ENCODE assay signal across 16 cellular contexts in genomic region chr1:157548081-157548480, GRCh38. TPM values are rescaled to one million over a fixed set of nuclear protein-coding genes. Genes with fewer than 3 reads are reported as not detected.
DNase-seq lines count a peak whose midpoint lies in the region; ATAC-seq, FAIRE-seq and TF ChIP-seq lines count a peak whose summit lies in the region.
"Not testable (repeated sequence)": the region's sequence is repeated elsewhere in the genome, so short reads cannot be mapped to it uniquely, and the experiment has no call there.
"Had no signal": no experiment of that assay in that cellular context is flagged by ENCODE, and none has a peak within 500 bp of the region (broad histone marks: within the 10 kb centered on the region; RNA-seq: fewer than 3 reads in every experiment).

No MANE protein-coding gene starts in this region.

- H3K79me1 ChIP-seq in IMR-90 (ENCODE audit: low read depth in 1 of 2, low read length in 2 of 2) = not testable (repeated sequence)

- H4K5ac ChIP-seq in IMR-90 (ENCODE audit: low read depth, low read length) = not testable (repeated sequence)

- H3K9me3 ChIP-seq in A549; IMR-90 (ENCODE audit: control insufficient read depth, insufficient read depth, low read length); HepG2 (ENCODE audit: low read length): not testable (repeated sequence)

- H2BK20ac ChIP-seq in IMR-90 (ENCODE audit: low read depth, low read length) = not testable (repeated sequence)

- dilution Hi-C loops in IMR-90 (cut with HindIII; ENCODE audit: low sequenced_read_pairs, unreplicated experiment) = not testable (repeated sequence)

- TF ChIP-seq POLR2A in A549 (IDR thresholded peaks at IDR 0.05; ENCODE audit: low read length); IMR-90 (IDR thresholded peaks at IDR 0.05; ENCODE audit: low read depth, low read length); HepG2 (IDR thresholded peaks at IDR 0.05; ENCODE audit: insufficient read depth in 1 of 2, low read depth in 2 of 2, low read length in 2 of 2): not testable (repeated sequence)

- not testable (repeated sequence) for TF ChIP-seq RAD21 in A549 (conservative IDR thresholded peaks at IDR 0.05 in 1 of 2, IDR thresholded peaks at IDR 0.05 in 1 of 2); IMR-90 (IDR thresholded peaks at IDR 0.05; ENCODE audit: low read length); HepG2 (CRISPR knock-in tag; IDR thresholded peaks at IDR 0.05)

- not testable (repeated sequence) for TF ChIP-seq EP300 in A549 (IDR thresholded peaks at IDR 0.05); HepG2 (IDR thresholded peaks at IDR 0.05; ENCODE audit: low read depth in 2 of 2, low read length in 2 of 2); HepG2 (CRISPR knock-in tag; IDR thresholded peaks at IDR 0.05; ENCODE audit: borderline replicate concordance)

- not testable (repeated sequence) for DNase-seq in A549 (ENCODE audit: low read depth in 1 of 2, low spot score in 1 of 2); IMR-90; HepG2 (ENCODE audit: low spot score)

- H2AK5ac ChIP-seq in IMR-90 (ENCODE audit: low read depth, low read length) = not testable (repeated sequence)

- BruUV-seq in IMR-90 (replicated peaks; lab: Mats Ljungman, UMichigan); HepG2 (replicated peaks; lab: Mats Ljungman, UMichigan): not testable (repeated sequence)

- not testable (repeated sequence) for H3K56ac ChIP-seq in IMR-90 (ENCODE audit: extremely low read depth, insufficient read depth, low read length)

- H3K18ac ChIP-seq in IMR-90 (ENCODE audit: low read depth, low read length) = not testable (repeated sequence)

- not testable (repeated sequence) for H3K27me3 ChIP-seq in IMR-90 (ENCODE audit: control insufficient read depth, insufficient read depth, low read length); HepG2 (ENCODE audit: control insufficient read depth in 1 of 2, insufficient read depth in 2 of 2, low read length in 2 of 2)

- not testable (repeated sequence) for H3K79me2 ChIP-seq in HepG2 (ENCODE audit: insufficient read depth, low read length)

- not testable (repeated sequence) for H3K23ac ChIP-seq in IMR-90 (ENCODE audit: low read depth, low read length)

- not testable (repeated sequence) for H3K27ac ChIP-seq in A549; IMR-90 (ENCODE audit: insufficient read depth, low read length); HepG2 (ENCODE audit: extremely low read length, insufficient read depth, low read length)

- TF ChIP-seq CTCF in A549 (IDR thresholded peaks at IDR 0.05); IMR-90 (conservative IDR thresholded peaks at IDR 0.05; ENCODE audit: low read depth, low read length); HepG2 (CRISPR knock-in tag; IDR thresholded peaks at IDR 0.05): not testable (repeated sequence)

- not testable (repeated sequence) for FAIRE-seq in A549 (lab: Jason Lieb, UNC); HepG2 (lab: Jason Lieb, UNC)

- not testable (repeated sequence) for H2AK9ac ChIP-seq in IMR-90 (replicated peaks; ENCODE audit: low read depth, low read length, poor library complexity)

- not testable (repeated sequence) for H3K9me1 ChIP-seq in IMR-90 (ENCODE audit: insufficient read depth, low read length)

- H2BK15ac ChIP-seq in IMR-90 (ENCODE audit: low read depth, low read length) = not testable (repeated sequence)

- intact Hi-C loops in IMR-90 (cut with micrococcal nuclease); HepG2 (cut with micrococcal nuclease; ENCODE audit: unreplicated experiment): not testable (repeated sequence)

- POLR2A ChIA-PET in A549 (lab: Yijun Ruan, JAX); IMR-90 (lab: Charles Lee; ENCODE audit: unreplicated experiment); HepG2 (lab: Yijun Ruan, JAX): not testable (repeated sequence)

- H2BK120ac ChIP-seq in IMR-90 (ENCODE audit: low read depth, low read length) = not testable (repeated sequence)

- H3K4me1 ChIP-seq in A549; IMR-90 (ENCODE audit: control insufficient read depth, insufficient read depth, low read length); HepG2 (ENCODE audit: insufficient read depth, low read length): not testable (repeated sequence)

- not testable (repeated sequence) for ATAC-seq in A549; IMR-90 (ENCODE audit: low read depth); HepG2

- H3K36me3 ChIP-seq in IMR-90 (ENCODE audit: control insufficient read depth, insufficient read depth, low read length); HepG2 (replicated peaks in 1 of 2; ENCODE audit: control insufficient read depth in 1 of 2, insufficient read depth in 2 of 2, low read length in 2 of 2): not testable (repeated sequence)

- H3K14ac ChIP-seq in IMR-90 (replicated peaks; ENCODE audit: low read depth, low read length) = not testable (repeated sequence)

- H2BK5ac ChIP-seq in IMR-90 (ENCODE audit: low read depth, low read length, poor library complexity, severe bottlenecking) = not testable (repeated sequence)

- 0% methylated on average over 1 of the region's 1 CpG for WGBS in A549 (ENCODE audit: missing lambda C conversion rate)
- WGBS in IMR-90 (ENCODE audit: extremely low coverage in 2 of 2, insufficient read length in 1 of 2), 2 experiments = no CpG with 5 or more reads among the region's 1 CpG
- 0% methylated on average over 1 of the region's 1 CpG for WGBS in HepG2 (ENCODE audit: low lambda C conversion rate)

- H3K4ac ChIP-seq in IMR-90 (ENCODE audit: low read depth, low read length) = not testable (repeated sequence)

- H4K20me1 ChIP-seq in IMR-90 (ENCODE audit: insufficient read depth, low read length); HepG2 (ENCODE audit: insufficient read depth, low read length): not testable (repeated sequence)

- H3K9ac ChIP-seq in IMR-90 (ENCODE audit: low read depth, low read length); HepG2 (ENCODE audit: insufficient read depth, low read depth, low read length): not testable (repeated sequence)

- in situ Hi-C loops in IMR-90 (cut with MboI; ENCODE audit: low sequenced_read_pairs); HepG2 (cut with HindIII; ENCODE audit: extremely low pct_ligation_motif_present, low pct_unique_long_range_greater_than_20kb): not testable (repeated sequence)

- not testable (repeated sequence) for H3K4me2 ChIP-seq in A549; IMR-90 (ENCODE audit: low read depth, low read length); HepG2 (ENCODE audit: low read depth, low read length)

- not testable (repeated sequence) for H2AFZ ChIP-seq in IMR-90 (replicated peaks; ENCODE audit: low read length, poor library complexity); HepG2 (ENCODE audit: low read length)

- CTCF ChIA-PET in A549 (lab: Yijun Ruan, JAX); IMR-90 (lab: Yijun Ruan, JAX); HepG2 (lab: Yijun Ruan, JAX; ENCODE audit: low intra/inter-chr PET ratio, low total read pairs): not testable (repeated sequence)

- H3K4me3 ChIP-seq in A549; IMR-90 (ENCODE audit: insufficient read depth, low read depth, low read length); HepG2 (replicated peaks in 1 of 3; ENCODE audit: insufficient read depth in 1 of 3, low read depth in 2 of 3, low read length in 3 of 3): not testable (repeated sequence)

- H4K91ac ChIP-seq in IMR-90 (ENCODE audit: insufficient read depth, low read depth, low read length) = not testable (repeated sequence)

- H4K8ac ChIP-seq in IMR-90 (ENCODE audit: low read depth in 2 of 2, low read length in 2 of 2) = not testable (repeated sequence)

RNA-seq across cellular contexts. Expression of gene FCRL5, which starts 4.2 kb away (rescaled TPM):
- polyA plus RNA-seq in A549 (2011; rRNA removed) (not detected in 2 replicates), A549 (2017; fragmentation: RNase III; extraction: RNeasy Plus Mini Kit Qiagen cat#74134 plus additional on column Dnase treatment) (not detected in 3 replicates), IMR-90 (2012; rRNA removed) (not detected in 2 replicates), HepG2 (2011; rRNA removed) (not detected in 2 replicates)
- not detected in 2 replicates for polyA plus RNA-seq in A549 (2012; cell fraction: cytosol; rRNA removed)
- polyA plus RNA-seq in A549 (2012; cell fraction: nucleus; rRNA removed) = not detected in 2 replicates
- not detected in 2 replicates for polyA minus RNA-seq in A549 (2011; rRNA and poly(A)+ RNA removed)
- total RNA-seq in IMR-90 (2012; rRNA removed) (not detected in 2 replicates), HepG2 (2016; rRNA removed; fragmentation: Illumina TruSeq; extraction: Trizol) (not detected in 2 replicates)
- not detected in 2 replicates for polyA plus RNA-seq in IMR-90 (2012; cell fraction: cytosol; rRNA removed)
- polyA plus RNA-seq in IMR-90 (2012; cell fraction: nucleus; rRNA removed; ENCODE audit: low replicate concordance) = not detected in 2 replicates
- total RNA-seq in HepG2 (2016; cell fraction: cytosol; rRNA removed; fragmentation: Illumina TruSeq; extraction: Trizol; ENCODE audit: low read depth) = not detected in 2 replicates
- not detected in 2 replicates for total RNA-seq in HepG2 (2016; cell fraction: insoluble cytoplasmic fraction; rRNA removed; fragmentation: Illumina TruSeq; extraction: Trizol)
- total RNA-seq in HepG2 (2016; cell fraction: membrane; rRNA removed; fragmentation: Illumina TruSeq; extraction: Trizol) = not detected in 2 replicates
- not detected in 2 replicates for total RNA-seq in HepG2 (2016; cell fraction: nucleus; rRNA removed; fragmentation: Illumina TruSeq; extraction: Trizol)
- polyA plus RNA-seq in HepG2 (2011; cell fraction: cytosol; rRNA removed) = not detected in 2 replicates
- polyA plus RNA-seq in HepG2 (2011; cell fraction: nucleus; rRNA removed) = 0.09 TPM in 1 of 2 replicates, not detected in the other
- not detected in 2 replicates for polyA plus RNA-seq in HepG2 (2012)
- not detected in 2 replicates for polyA plus RNA-seq in HepG2 (2016; cell fraction: cytosol; fragmentation: Illumina TruSeq; extraction: Trizol; ENCODE audit: low read depth)
- polyA plus RNA-seq in HepG2 (2016; cell fraction: insoluble cytoplasmic fraction; fragmentation: Illumina TruSeq; extraction: Trizol; ENCODE audit: low read depth) = not detected in 2 replicates
- polyA plus RNA-seq in HepG2 (2016; cell fraction: membrane; fragmentation: Illumina TruSeq; extraction: Trizol; ENCODE audit: low read depth) = not detected in 2 replicates
- not detected in 2 replicates for polyA plus RNA-seq in HepG2 (2016; cell fraction: nucleus; fragmentation: Illumina TruSeq; extraction: Trizol; ENCODE audit: insufficient read depth, low read depth)
- polyA minus RNA-seq in HepG2 (2011; rRNA and poly(A)+ RNA removed; ENCODE audit: low replicate concordance) = 0.14 TPM in 1 of 2 replicates, not detected in the other
- polyA minus RNA-seq in HepG2 (2011; cell fraction: cytosol; rRNA and poly(A)+ RNA removed) = not detected in 2 replicates
- polyA minus RNA-seq in HepG2 (2011; cell fraction: nucleus; rRNA and poly(A)+ RNA removed) = not detected in 2 replicates
- total RNA-seq: A172; A673; Caco-2; Calu3; CD4-positive, alpha-beta memory T cell; CD4-positive, alpha-beta T cell; CD8-positive, alpha-beta memory T cell; Daoy had no signal
- polyA plus RNA-seq: AG04450; BJ; CD4-positive, CD25-positive, alpha-beta regulatory T cell; CD8-positive, alpha-beta memory T cell had no signal

RNA-seq across cellular contexts. Expression of gene FCRL4, which starts 49.8 kb away (rescaled TPM):
- polyA plus RNA-seq in A549 (2011; rRNA removed) (not detected in 2 replicates), A549 (2017; fragmentation: RNase III; extraction: RNeasy Plus Mini Kit Qiagen cat#74134 plus additional on column Dnase treatment) (not detected in 3 replicates), IMR-90 (2012; rRNA removed) (not detected in 2 replicates), HepG2 (2011; rRNA removed) (not detected in 2 replicates)
- not detected in 2 replicates for polyA plus RNA-seq in A549 (2012; cell fraction: cytosol; rRNA removed)
- not detected in 2 replicates for polyA plus RNA-seq in A549 (2012; cell fraction: nucleus; rRNA removed)
- not detected in 2 replicates for polyA minus RNA-seq in A549 (2011; rRNA and poly(A)+ RNA removed)
- total RNA-seq in IMR-90 (2012; rRNA removed) (not detected in 2 replicates), HepG2 (2016; rRNA removed; fragmentation: Illumina TruSeq; extraction: Trizol) (not detected in 2 replicates)
- not detected in 2 replicates for polyA plus RNA-seq in IMR-90 (2012; cell fraction: cytosol; rRNA removed)
- polyA plus RNA-seq in IMR-90 (2012; cell fraction: nucleus; rRNA removed; ENCODE audit: low replicate concordance) = not detected in 2 replicates
- total RNA-seq in HepG2 (2016; cell fraction: cytosol; rRNA removed; fragmentation: Illumina TruSeq; extraction: Trizol; ENCODE audit: low read depth) = not detected in 2 replicates
- not detected in 2 replicates for total RNA-seq in HepG2 (2016; cell fraction: insoluble cytoplasmic fraction; rRNA removed; fragmentation: Illumina TruSeq; extraction: Trizol)
- not detected in 2 replicates for total RNA-seq in HepG2 (2016; cell fraction: membrane; rRNA removed; fragmentation: Illumina TruSeq; extraction: Trizol)
- not detected in 2 replicates for total RNA-seq in HepG2 (2016; cell fraction: nucleus; rRNA removed; fragmentation: Illumina TruSeq; extraction: Trizol)
- not detected in 2 replicates for polyA plus RNA-seq in HepG2 (2011; cell fraction: cytosol; rRNA removed)
- not detected in 2 replicates for polyA plus RNA-seq in HepG2 (2011; cell fraction: nucleus; rRNA removed)
- polyA plus RNA-seq in HepG2 (2012) = not detected in 2 replicates
- polyA plus RNA-seq in HepG2 (2016; cell fraction: cytosol; fragmentation: Illumina TruSeq; extraction: Trizol; ENCODE audit: low read depth) = not detected in 2 replicates
- polyA plus RNA-seq in HepG2 (2016; cell fraction: insoluble cytoplasmic fraction; fragmentation: Illumina TruSeq; extraction: Trizol; ENCODE audit: low read depth) = not detected in 2 replicates
- not detected in 2 replicates for polyA plus RNA-seq in HepG2 (2016; cell fraction: membrane; fragmentation: Illumina TruSeq; extraction: Trizol; ENCODE audit: low read depth)
- polyA plus RNA-seq in HepG2 (2016; cell fraction: nucleus; fragmentation: Illumina TruSeq; extraction: Trizol; ENCODE audit: insufficient read depth, low read depth) = not detected in 2 replicates
- not detected in 2 replicates for polyA minus RNA-seq in HepG2 (2011; rRNA and poly(A)+ RNA removed; ENCODE audit: low replicate concordance)
- not detected in 2 replicates for polyA minus RNA-seq in HepG2 (2011; cell fraction: cytosol; rRNA and poly(A)+ RNA removed)
- polyA minus RNA-seq in HepG2 (2011; cell fraction: nucleus; rRNA and poly(A)+ RNA removed) = not detected in 2 replicates
- total RNA-seq: A172; A673; Caco-2; Calu3; CD4-positive, alpha-beta memory T cell; CD4-positive, alpha-beta T cell; CD4-positive, CD25-positive, alpha-beta regulatory T cell; CD8-positive, alpha-beta memory T cell; CD8-positive, alpha-beta T cell; Daoy had no signal
- polyA plus RNA-seq: AG04450; BJ; CD14-positive monocyte; CD4-positive, alpha-beta memory T cell; CD4-positive, CD25-positive, alpha-beta regulatory T cell; CD8-positive, alpha-beta memory T cell had no signal
